In genomic region chr10:88045544-88046415, GRCh38 we compare ENCODE assay signal across 15 cellular contexts.
DNase-seq lines count a peak whose midpoint lies in the region; ATAC-seq and TF ChIP-seq lines count a peak whose summit lies in the region.
"Had no signal": no experiment of that assay in that cellular context is flagged by ENCODE, and none has a peak within 500 bp of the region (broad histone marks: within the 10 kb centered on the region; RNA-seq: fewer than 3 reads in every experiment).

No MANE protein-coding gene starts in this region.

- no peaks in the 10 kb centered on the region for H3K36me3 ChIP-seq in ovary
- H3K36me3 ChIP-seq: BE2C had no signal

- no peak overlapping the region for H3K4me3 ChIP-seq in fibroblast of mammary gland (ENCODE audit: control insufficient read depth, low read depth, low read length)
- H3K4me3 ChIP-seq in ovary = no peak overlapping the region

- no peak for TF ChIP-seq POLR2A in ovary (IDR thresholded peaks at IDR 0.05)

- TF ChIP-seq CTCF in fibroblast of mammary gland (conservative IDR thresholded peaks at IDR 0.05; ENCODE audit: control insufficient read depth, insufficient read depth, low read depth, low read length) (no peak), ovary (IDR thresholded peaks at IDR 0.05) (no peak)

- peak; percentile 90 for ATAC-seq in sciatic nerve
- ATAC-seq: natural killer cell treated with Interleukin-12 subunit alpha and Interleukin-12 subunit beta and Interleukin-15 and Interleukin-18, amount 100 ng/mL, for 72 hours had no signal

- no peaks in the 10 kb centered on the region for H3K9me3 ChIP-seq in ovary
- H3K9me3 ChIP-seq: BE2C had no signal

- peak; percentile 43 for DNase-seq in GDM1 (lab: John Stamatoyannopoulos, UW)
- DNase-seq in OCI-M1 (lab: John Stamatoyannopoulos, UW) = peak; percentile 81
- DNase-seq in fibroblast of mammary gland (ENCODE audit: low read depth) = peak; percentile 15
- no peak for DNase-seq in sciatic nerve (ENCODE audit: low spot score)
- no peak for DNase-seq in activated T-cell treated with anti-CD3 and anti-CD28 coated beads for 4 hours
- DNase-seq in dedifferentiated amniotic fluid mesenchymal stem cell (ENCODE audit: extremely low spot score) = no peak
- DNase-seq in 8988T = no peak
- DNase-seq in ovary = no peak
- DNase-seq: activated CD4-positive, alpha-beta T cell treated with anti-CD3 and anti-CD28 coated beads, Interleukin-2, amount 50 U/mL, for 1 hour; activated effector memory CD4-positive, alpha-beta T cell treated with anti-CD3 and anti-CD28 coated beads, Interleukin-2, amount 50 U/mL, for 16 hours; BE2C; central memory CD4-positive, alpha-beta T cell; NCI-H1105 treated with DMSO at 0.1 percent for 48 hours; NCI-H748 treated with DMSO at 0.1 percent for 48 hours had no signal

- no peak overlapping the region for H3K27ac ChIP-seq in ovary

- H3K27me3 ChIP-seq in ovary = no peaks in the 10 kb centered on the region
- H3K27me3 ChIP-seq: BE2C had no signal

- no peak for TF ChIP-seq EP300 in ovary (IDR thresholded peaks at IDR 0.05)

- WGBS in ovary, 3 donors = 33 to 35% (median 35%) methylated on average over 6 of the region's 6 CpGs

- intact Hi-C loops in sciatic nerve (cut with DNase I) = no loop called here
- intact Hi-C loops in ovary (cut with DNase I) = no loop called here

- no peaks in the 10 kb centered on the region for H3K4me1 ChIP-seq in ovary (ENCODE audit: insufficient read depth)
- H3K4me1 ChIP-seq: BE2C had no signal

Comparison
In these comparisons a context has a peak if more than half of its experiments do, and no peak if none do; other contexts are left out.
1. DNase-seq: peak in GDM1 (single experiment), OCI-M1 (single experiment) and fibroblast of mammary gland (single experiment); none in sciatic nerve (single experiment), activated T-cell treated with anti-CD3 and anti-CD28 coated beads for 4 hours (single experiment), dedifferentiated amniotic fluid mesenchymal stem cell (single experiment), 8988T (single experiment) and ovary (0 of 5).